ENCODE assay signal across 12 cellular contexts in the genomic region with DNA sequence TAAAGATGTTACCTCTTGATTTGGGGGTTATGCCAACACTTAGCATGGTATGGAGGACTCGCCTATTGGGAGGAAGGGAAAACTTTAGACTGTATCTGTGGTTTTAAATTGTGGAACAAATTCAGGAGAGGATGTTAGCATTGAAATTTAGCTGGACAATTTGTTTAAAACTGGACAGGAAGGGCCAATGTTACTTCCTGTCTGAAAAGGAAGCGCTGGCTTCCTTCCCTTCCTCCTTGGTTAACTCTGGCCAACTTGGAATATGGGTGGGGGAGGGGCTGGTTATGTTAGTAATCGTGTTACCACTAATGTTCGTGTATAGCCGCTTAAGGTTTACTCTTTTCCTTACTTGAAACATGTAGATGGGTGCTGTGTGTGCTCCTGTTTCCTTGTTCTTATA. TPM values are rescaled to one million over a fixed set of nuclear protein-coding genes. Genes with fewer than 3 reads are reported as not detected.
A peak's percentile ranks its signal among the peaks of the same experiment; 100 is the strongest.
DNase-seq lines count a peak whose midpoint lies in the region; ATAC-seq and TF ChIP-seq lines count a peak whose summit lies in the region.
"Had no signal": no experiment of that assay in that cellular context is flagged by ENCODE, and none has a peak within 500 bp of the region (broad histone marks: within the 10 kb centered on the region; RNA-seq: fewer than 3 reads in every experiment).

No MANE protein-coding gene starts in this region.

- peak overlapping the region; percentile 84 for H3K27ac ChIP-seq in epithelial cell of prostate

- DNase-seq in DMS 273 (lab: John Stamatoyannopoulos, UW; ENCODE audit: unreplicated experiment) (peak; percentile 1), DMS 273 treated with DMSO at 0.1 percent for 48 hours (lab: John Stamatoyannopoulos, UW) (no peak), epithelial cell of prostate (ENCODE audit: low read depth, low spot score) (no peak), naive B cell (no peak), type B pancreatic cell (ENCODE audit: extremely low spot score, unreplicated experiment) (no peak), SIG-M5 (lab: John Stamatoyannopoulos, UW) (no peak), AG20443 (ENCODE audit: low spot score) (no peak), NCI-H2227 treated with DMSO at 0.1 percent for 48 hours (lab: John Stamatoyannopoulos, UW) (no peak)
- DNase-seq: 8988T; activated T-cell treated with anti-CD3 and anti-CD28 coated beads, Interleukin-2, amount 50 U/mL, for 48 hours; left colon; NCI-H1694 treated with DMSO at 0.1 percent for 48 hours had no signal

- H3K9me3 Mint-ChIP-seq in naive B cell (peaks cover 0 to 3% (median 0%) of the 10 kb centered on the region in 7 donors), type B pancreatic cell (no peaks in the 10 kb centered on the region)

- no peak for ATAC-seq in naive B cell (ENCODE audit: low read depth in 2 of 2)
- ATAC-seq: left colon had no signal

- H3K4me1 Mint-ChIP-seq in naive B cell (peaks cover 34 to 53% (median 51%) of the 10 kb centered on the region in 3 donors), type B pancreatic cell (ENCODE audit: unreplicated experiment) (peaks cover 77% of the 10 kb centered on the region)

- H3K27me3 Mint-ChIP-seq in naive B cell (no peaks in the 10 kb centered on the region), type B pancreatic cell (no peaks in the 10 kb centered on the region)

- H3K27ac Mint-ChIP-seq in naive B cell (peak overlapping the region in 5 of 6 donors; percentile 28 to 81 (median 66)), type B pancreatic cell (peak overlapping the region; percentile 97)

- TF ChIP-seq CTCF in type B pancreatic cell (conservative IDR thresholded peaks at IDR 0.05), result no peak

- H3K4me3 Mint-ChIP-seq in naive B cell, result no peak overlapping the region
- peak overlapping the region; percentile 40 for H3K4me3 Mint-ChIP-seq in type B pancreatic cell

- H3K36me3 Mint-ChIP-seq in naive B cell (peaks cover 0 to 4% of the 10 kb centered on the region in 2 donors), type B pancreatic cell (peaks cover 10% of the 10 kb centered on the region)

RNA-seq across cellular contexts. Expression of a gene that starts 13.9 kb away (rescaled TPM):
- 1 to 10 TPM in 5 of 6 donors, under 1 TPM in 1; 0.28 to 9.5 (median 7.8) TPM for polyA plus RNA-seq in naive B cell (ENCODE audit: low read depth in 6 of 6)
- 187 and 253 TPM in 2 replicates for total RNA-seq in type B pancreatic cell (ENCODE audit: low replicate concordance)

RNA-seq across cellular contexts. Expression of a gene that starts 23.9 kb away (rescaled TPM):
- polyA plus RNA-seq in naive B cell (ENCODE audit: low read depth in 6 of 6), result 1 to 10 TPM in 3 of 6 donors, under 1 TPM in 2, not detected in 1; 0.47 to 1.6 (median 1.4) TPM
- total RNA-seq in type B pancreatic cell (ENCODE audit: low replicate concordance), result not detected in 2 replicates
- total RNA-seq: left colon had no signal

RNA-seq across cellular contexts. Expression of a gene that starts 34.2 kb away (rescaled TPM):
- polyA plus RNA-seq in naive B cell (ENCODE audit: low read depth in 6 of 6), result 100 to 1,000 TPM; 299 to 401 (median 350) TPM
- total RNA-seq in type B pancreatic cell (ENCODE audit: low replicate concordance), result 107 and 144 TPM in 2 replicates
